Comparison of ENCODE assay signal across 11 cellular contexts in the genomic region with DNA sequence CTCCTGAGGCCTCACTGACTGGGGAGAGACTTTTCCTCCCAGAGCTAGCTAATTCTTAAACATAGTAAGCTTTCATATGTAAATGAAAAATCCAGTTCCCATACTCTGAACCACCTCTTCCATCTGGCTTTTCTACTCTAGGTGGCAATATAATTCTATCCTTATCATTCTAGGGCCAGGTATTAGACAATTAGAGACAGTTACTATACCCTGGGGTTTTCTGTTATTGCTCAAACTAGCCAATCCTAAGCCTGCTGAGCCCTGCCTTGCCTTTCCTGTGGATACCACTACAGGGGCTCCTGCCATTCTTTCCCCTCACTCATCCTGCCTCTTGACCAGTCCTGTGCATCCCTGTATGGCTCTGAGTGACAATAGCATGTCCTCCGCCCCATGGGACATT.
"Had no signal": no experiment of that assay in that cellular context is flagged by ENCODE, and none has a peak within 500 bp of the region (broad histone marks: within the 10 kb centered on the region; RNA-seq: fewer than 3 reads in every experiment).

No MANE protein-coding gene starts in this region.

- ATAC-seq: activated CD8-positive, alpha-beta memory T cell treated with anti-CD3 and anti-CD28 coated beads, Interleukin-2, amount 10 ng/mL, durations not matched to agents 7 days and 5 days had no signal

- H3K4me1 ChIP-seq: suprapubic skin had no signal

- DNase-seq: activated CD4-positive, alpha-beta T cell treated with anti-CD3 and anti-CD28 coated beads for 1 hour; activated CD4-positive, alpha-beta T cell treated with anti-CD3 and anti-CD28 coated beads, Interleukin-2, amount 50 U/mL, for 48 hours; activated CD8-positive, alpha-beta memory T cell treated with anti-CD3 and anti-CD28 coated beads, Interleukin-2, amount 10 ng/mL, durations not matched to agents 7 days and 5 days; activated effector memory CD4-positive, alpha-beta T cell treated with Interleukin-2 at 50 U/mL for 16 hours; activated T-cell treated with anti-CD3 and anti-CD28 coated beads, Interleukin-2, amount 50 U/mL, for 24 hours; cerebellar nuclear complex; erythroblast; sigmoid colon; stimulated activated CD4-positive, alpha-beta T cell treated with anti-CD3 and anti-CD28 coated beads, Interleukin-2, amount 100 ng/mL, for 24 hours; stimulated activated naive CD4-positive, alpha-beta T cell treated with Interleukin-2 at 50 U/mL for 16 hours had no signal

- H3K27me3 ChIP-seq: sigmoid colon, suprapubic skin had no signal

- H3K4me3 ChIP-seq: sigmoid colon, suprapubic skin had no signal

- H3K9me3 ChIP-seq: suprapubic skin had no signal

- H3K27ac ChIP-seq: sigmoid colon, suprapubic skin had no signal

- H3K36me3 ChIP-seq: sigmoid colon, suprapubic skin had no signal
